9 cellular contexts compared by ENCODE assay signal in genomic region chr16:76535-77272, GRCh38. TPM values are rescaled to one million over a fixed set of nuclear protein-coding genes. Genes with fewer than 3 reads are reported as not detected.
A peak's percentile ranks its signal among the peaks of the same experiment; 100 is the strongest.
DNase-seq lines count a peak whose midpoint lies in the region; ATAC-seq and TF ChIP-seq lines count a peak whose summit lies in the region.
"Had no signal": no experiment of that assay in that cellular context is flagged by ENCODE, and none has a peak within 500 bp of the region (broad histone marks: within the 10 kb centered on the region; RNA-seq: fewer than 3 reads in every experiment).

No MANE protein-coding gene starts in this region.

- WGBS in lower leg skin, 2 donors = 13 to 19% methylated on average over 10 to 13 of the region's 13 CpGs
- WGBS in transverse colon (ENCODE audit: low coverage in 1 of 2), 2 donors = 28 to 50% methylated on average over 2 to 13 of the region's 13 CpGs

- peaks cover 14 to 49% (median 38%) of the 10 kb centered on the region in 4 donors for H3K4me1 ChIP-seq in transverse colon

- H3K4me3 Mint-ChIP-seq in T-helper 1 cell treated with Interleukin-12 subunit alpha and Interleukin-12 subunit beta and Interleukin-4 antibody, amounts not matched to agents 30 μg/mL and 1 μg/mL, for 36 hours = peak overlapping the region; percentile 76
- H3K4me3 Mint-ChIP-seq in central memory CD8-positive, alpha-beta T cell = peak overlapping the region; percentile 84

- H3K27ac Mint-ChIP-seq in T-helper 1 cell treated with Interleukin-12 subunit alpha and Interleukin-12 subunit beta and Interleukin-4 antibody, amounts not matched to agents 30 μg/mL and 1 μg/mL, for 36 hours = peak overlapping the region; percentile 29
- H3K27ac Mint-ChIP-seq in central memory CD8-positive, alpha-beta T cell (ENCODE audit: low read depth) = peak overlapping the region; percentile 53

- DNase-seq in T-helper 1 cell = no peak
- DNase-seq in NCI-H460 (ENCODE audit: extremely low read depth, low read depth) = peak; percentile 62
- no peak for DNase-seq in central memory CD8-positive, alpha-beta T cell (ENCODE audit: low spot score in 2 of 2)
- DNase-seq in lower leg skin (ENCODE audit: low spot score in 2 of 2) = peak; percentile 76 to 97
- DNase-seq in transverse colon = peak; percentile 71

- H3K36me3 ChIP-seq in transverse colon = no peaks in the 10 kb centered on the region
- H3K36me3 ChIP-seq: cardiac muscle cell had no signal

- peaks cover 25% of the 10 kb centered on the region for H3K4me1 Mint-ChIP-seq in T-helper 1 cell treated with Interleukin-12 subunit alpha and Interleukin-12 subunit beta and Interleukin-4 antibody, amounts not matched to agents 30 μg/mL and 1 μg/mL, for 36 hours (ENCODE audit: low read depth)
- H3K4me1 Mint-ChIP-seq in central memory CD8-positive, alpha-beta T cell = peaks cover 32% of the 10 kb centered on the region

- ATAC-seq in central memory CD8-positive, alpha-beta T cell (replicated peaks; ENCODE audit: extremely low read depth, poor library complexity, severe bottlenecking) = no peak
- ATAC-seq in GM21529 (IDR thresholded peaks at IDR 0.05; ENCODE audit: unreplicated experiment) = no peak
- ATAC-seq in GM21390 (IDR thresholded peaks at IDR 0.05; ENCODE audit: unreplicated experiment) = no peak

- no peaks in the 10 kb centered on the region for H3K9me3 Mint-ChIP-seq in T-helper 1 cell treated with Interleukin-12 subunit alpha and Interleukin-12 subunit beta and Interleukin-4 antibody, amounts not matched to agents 30 μg/mL and 1 μg/mL, for 36 hours
- no peaks in the 10 kb centered on the region for H3K9me3 Mint-ChIP-seq in central memory CD8-positive, alpha-beta T cell

- in situ Hi-C loops in transverse colon (cut with MboI; ENCODE audit: low pct_ligation_motif_present in 1 of 4, low pct_unique_long_range_greater_than_20kb in 1 of 4, low sequenced_read_pairs in 3 of 4) = no loop called here

- peak overlapping the region; percentile 88 to 94 (median 92) for H3K27ac ChIP-seq in transverse colon

- no peaks in the 10 kb centered on the region for H3K27me3 ChIP-seq in transverse colon
- H3K27me3 ChIP-seq: cardiac muscle cell had no signal

- TF ChIP-seq POLR2A in lower leg skin (IDR thresholded peaks at IDR 0.05) = no peak
- no peak for TF ChIP-seq POLR2A in transverse colon (IDR thresholded peaks at IDR 0.05)

- H3K4me3 ChIP-seq in lower leg skin (ENCODE audit: low read depth, poor library complexity, severe bottlenecking) (no peak overlapping the region), transverse colon (peak overlapping the region in 2 of 4 donors; percentile 87 to 93)

- no peaks in the 10 kb centered on the region for H3K9me3 ChIP-seq in transverse colon

- no peak for TF ChIP-seq CTCF in lower leg skin (IDR thresholded peaks at IDR 0.05)
- no peak for TF ChIP-seq CTCF in transverse colon (IDR thresholded peaks at IDR 0.05)

- intact Hi-C loops in lower leg skin (cut with DNase I; ENCODE audit: low total_unique reads) = no loop called here
- intact Hi-C loops in transverse colon (cut with DNase I; ENCODE audit: low total_unique reads) = no loop called here

- no peak for TF ChIP-seq EP300 in transverse colon (IDR thresholded peaks at IDR 0.05; ENCODE audit: low read depth)

- H3K36me3 Mint-ChIP-seq in T-helper 1 cell treated with Interleukin-12 subunit alpha and Interleukin-12 subunit beta and Interleukin-4 antibody, amounts not matched to agents 30 μg/mL and 1 μg/mL, for 36 hours (ENCODE audit: low read depth) = peaks cover 6% of the 10 kb centered on the region
- peaks cover 11% of the 10 kb centered on the region for H3K36me3 Mint-ChIP-seq in central memory CD8-positive, alpha-beta T cell (ENCODE audit: insufficient read depth)

- H3K27me3 Mint-ChIP-seq in T-helper 1 cell treated with Interleukin-12 subunit alpha and Interleukin-12 subunit beta and Interleukin-4 antibody, amounts not matched to agents 30 μg/mL and 1 μg/mL, for 36 hours (ENCODE audit: low read depth) = peaks cover 25% of the 10 kb centered on the region
- peaks cover 22% of the 10 kb centered on the region for H3K27me3 Mint-ChIP-seq in central memory CD8-positive, alpha-beta T cell

RNA-seq across cellular contexts. Expression of gene MPG, which starts 1.3 kb away (rescaled TPM):
- total RNA-seq in NCI-H460 (2014; rRNA removed; shearing (Covaris generic)) = 84.4 and 136 TPM in 2 replicates
- 136 and 185 TPM in 2 replicates for polyA plus RNA-seq in NCI-H460 (2014; cell fraction: nucleus; rRNA removed)
- 10 to 100 TPM; 46.8 to 84.8 (median 61.0) TPM for total RNA-seq in lower leg skin
- total RNA-seq in transverse colon = 10 to 100 TPM; 22.3 to 63.2 (median 51.2) TPM

RNA-seq across cellular contexts. Expression of gene RHBDF1, which starts 4.3 kb away (rescaled TPM):
- total RNA-seq in NCI-H460 (2014; rRNA removed; shearing (Covaris generic)) = 22.2 and 23.3 TPM in 2 replicates
- 99.6 and 117 TPM in 2 replicates for polyA plus RNA-seq in NCI-H460 (2014; cell fraction: nucleus; rRNA removed)
- total RNA-seq in lower leg skin (10 to 100 TPM; 38.6 to 45.9 (median 43.6) TPM), transverse colon (100 to 1,000 TPM in 1 of 4 donors, 10 to 100 TPM in 3; 11.9 to 179 (median 33.8) TPM)

RNA-seq across cellular contexts. Expression of gene SNRNP25, which starts 23.1 kb away (rescaled TPM):
- 10.6 and 15.5 TPM in 2 replicates for total RNA-seq in NCI-H460 (2014; rRNA removed; shearing (Covaris generic))
- 33.5 and 39.7 TPM in 2 replicates for polyA plus RNA-seq in NCI-H460 (2014; cell fraction: nucleus; rRNA removed)
- total RNA-seq in lower leg skin (10 to 100 TPM in 3 of 4 donors, 1 to 10 TPM in 1; 6.3 to 12.0 (median 10.4) TPM), transverse colon (10 to 100 TPM in 3 of 4 donors, 1 to 10 TPM in 1; 5.6 to 27.9 (median 20.2) TPM)

RNA-seq across cellular contexts. Expression of gene POLR3K, which starts 23.3 kb away (rescaled TPM):
- total RNA-seq in NCI-H460 (2014; rRNA removed; shearing (Covaris generic)) = 12.6 and 13.3 TPM in 2 replicates
- polyA plus RNA-seq in NCI-H460 (2014; cell fraction: nucleus; rRNA removed) = 16.4 and 16.7 TPM in 2 replicates
- 1 to 10 TPM; 1.1 to 6.0 (median 3.0) TPM for total RNA-seq in lower leg skin
- 10 to 100 TPM in 1 of 4 donors, 1 to 10 TPM in 2, not detected in 1; 4.6 to 12.7 (median 5.2) TPM for total RNA-seq in transverse colon

Comparison
In these comparisons a context has a peak if more than half of its experiments do, and no peak if none do; other contexts are left out.
1. DNase-seq: peak in NCI-H460 (single experiment), lower leg skin (2 of 2) and transverse colon (single experiment); none in T-helper 1 cell (0 of 5) and central memory CD8-positive, alpha-beta T cell (0 of 2).